23 cellular contexts compared by ENCODE assay signal in the genomic region with DNA sequence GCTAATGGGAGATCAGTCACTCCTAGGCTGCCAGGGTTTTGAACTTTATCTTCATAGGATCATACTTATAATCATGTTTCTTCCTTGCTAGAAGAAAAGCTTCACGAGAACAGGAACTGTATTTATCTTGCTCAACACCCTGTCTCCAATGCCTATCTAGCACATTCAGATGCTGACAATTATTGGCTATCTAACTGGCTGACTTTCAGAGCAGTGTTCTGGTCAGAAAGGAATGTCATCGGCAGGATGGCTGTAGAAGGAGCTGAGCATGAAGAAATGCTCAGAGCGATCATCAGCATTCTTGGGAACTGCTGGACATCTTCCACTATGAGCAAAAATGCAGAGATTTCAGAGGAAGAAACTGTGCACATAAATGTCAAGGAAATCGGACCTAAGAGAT.
A peak's percentile ranks its signal among the peaks of the same experiment; 100 is the strongest.
DNase-seq lines count a peak whose midpoint lies in the region; ATAC-seq and TF ChIP-seq lines count a peak whose summit lies in the region.
"Had no signal": no experiment of that assay in that cellular context is flagged by ENCODE, and none has a peak within 500 bp of the region (broad histone marks: within the 10 kb centered on the region; RNA-seq: fewer than 3 reads in every experiment).

No MANE protein-coding gene starts in this region.

- DNase-seq in Right ventricle myocardium superior, result no peak
- no peak for DNase-seq in cardiac septum (ENCODE audit: low spot score)
- DNase-seq in amniotic stem cell (lab: John Stamatoyannopoulos, UW), result peak; percentile 3
- peak; percentile 11 for DNase-seq in fibroblast of villous mesenchyme (ENCODE audit: low read depth)
- DNase-seq in smooth muscle cell (lab: John Stamatoyannopoulos, UW; ENCODE audit: unreplicated experiment), result no peak
- DNase-seq in activated CD4-positive, alpha-beta T cell treated with anti-CD3 and anti-CD28 coated beads for 48 hours, result no peak
- DNase-seq: activated T-cell treated with anti-CD3 and anti-CD28 coated beads, Interleukin-2, amount 50 U/mL, for 4 hours; GF-D8; GOT3; MV-4-11; NCI-H1930; NCI-H345; nucleus accumbens; retina; testis had no signal

- WGBS in smooth muscle cell (ENCODE audit: low lambda C conversion rate), result 38% methylated on average over 4 of the region's 4 CpGs

- no peaks in the 10 kb centered on the region for H3K36me3 ChIP-seq in smooth muscle cell (ENCODE audit: low read depth)
- H3K36me3 ChIP-seq: vagina had no signal

- no peak overlapping the region for H3K9ac ChIP-seq in smooth muscle cell (ENCODE audit: low read depth)
- H3K9ac ChIP-seq: KMS-11 had no signal

- ATAC-seq in Right ventricle myocardium superior (ENCODE audit: poor library complexity), result peak; percentile 85
- ATAC-seq in GM19324 (IDR thresholded peaks at IDR 0.05; ENCODE audit: low FRiP score, unreplicated experiment), result no peak
- no peak for ATAC-seq in HG02870 (IDR thresholded peaks at IDR 0.05; ENCODE audit: unreplicated experiment)
- ATAC-seq: activated CD4-positive, CD25-positive, alpha-beta regulatory T cell treated with anti-CD3 and anti-CD28 coated beads, Interleukin-2, amount 50 U/mL, for 24 hours; activated T-cell treated with anti-CD3 and anti-CD28 coated beads, Interleukin-2, amount 50 U/mL, for 4 hours; GM12878 had no signal

- no peak overlapping the region for H3K27ac ChIP-seq in smooth muscle cell (ENCODE audit: low read depth)
- H3K27ac ChIP-seq: coronary artery, KMS-11, testis, vagina had no signal

- H3K9me3 ChIP-seq in smooth muscle cell (replicated peaks; ENCODE audit: low read depth), result no peaks in the 10 kb centered on the region
- H3K9me3 ChIP-seq: testis, vagina had no signal

- H3K79me2 ChIP-seq in smooth muscle cell (ENCODE audit: low read depth), result no peaks in the 10 kb centered on the region

- H4K20me1 ChIP-seq in smooth muscle cell (ENCODE audit: low read depth), result no peaks in the 10 kb centered on the region

- H3K4me2 ChIP-seq in smooth muscle cell, result peak overlapping the region; percentile 8
- H3K4me2 ChIP-seq: KMS-11 had no signal

- no peaks in the 10 kb centered on the region for H3K27me3 ChIP-seq in smooth muscle cell (ENCODE audit: low read depth)
- H3K27me3 ChIP-seq: testis, vagina had no signal

- no peak overlapping the region for H2AFZ ChIP-seq in smooth muscle cell (ENCODE audit: low read depth)

- H3K4me3 ChIP-seq in fibroblast of villous mesenchyme (ENCODE audit: low read depth, low read length), result no peak overlapping the region
- no peak overlapping the region for H3K4me3 ChIP-seq in smooth muscle cell
- H3K4me3 ChIP-seq: coronary artery, GM12878, lung, testis, vagina had no signal

- TF ChIP-seq CTCF in fibroblast of villous mesenchyme (IDR thresholded peaks at IDR 0.05; ENCODE audit: insufficient read depth, low read depth, low read length), result no peak
- TF ChIP-seq CTCF in smooth muscle cell (IDR thresholded peaks at IDR 0.05; ENCODE audit: borderline replicate concordance, insufficient read depth, poor library complexity, severe bottlenecking), result no peak

- no peaks in the 10 kb centered on the region for H3F3A ChIP-seq in smooth muscle cell (ENCODE audit: low read depth)

- intact Hi-C loops in Right ventricle myocardium superior (cut with DNase I) (no loop called here), cardiac septum (cut with DNase I) (no loop called here)

- no peaks in the 10 kb centered on the region for H3K4me1 ChIP-seq in smooth muscle cell (ENCODE audit: low read depth)
- H3K4me1 ChIP-seq: testis, vagina had no signal

Comparison
In these comparisons a context has a peak if more than half of its experiments do, and no peak if none do; other contexts are left out.
1. DNase-seq: peak in amniotic stem cell (single experiment) and fibroblast of villous mesenchyme (single experiment); none in Right ventricle myocardium superior (single experiment), cardiac septum (single experiment), smooth muscle cell (single experiment) and activated CD4-positive, alpha-beta T cell treated with anti-CD3 and anti-CD28 coated beads for 48 hours (single experiment).